Comparison of ENCODE assay signal across 31 cellular contexts in the genomic region with DNA sequence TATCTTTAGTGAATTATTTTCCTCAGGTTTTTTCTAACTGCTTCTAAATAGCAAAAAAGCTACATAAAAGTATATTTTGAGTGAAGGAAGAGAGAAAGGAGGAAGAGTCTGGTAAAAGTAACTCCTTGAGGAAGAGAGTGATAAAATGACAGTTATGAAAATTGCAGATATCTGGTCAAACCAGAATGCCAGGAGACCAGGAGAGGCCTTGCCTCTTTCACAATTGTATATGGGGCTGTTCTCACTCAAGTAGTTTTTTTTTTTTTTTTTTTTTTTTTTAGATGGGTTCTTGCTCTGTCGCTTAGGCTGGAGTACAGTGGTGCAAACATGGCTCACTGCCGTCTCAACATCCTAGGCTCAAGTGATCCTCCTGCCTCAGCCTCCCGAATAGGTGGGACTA.
"Had no signal": no experiment of that assay in that cellular context is flagged by ENCODE, and none has a peak within 500 bp of the region (broad histone marks: within the 10 kb centered on the region; RNA-seq: fewer than 3 reads in every experiment).

No MANE protein-coding gene starts in this region.

- H3K4me1 Mint-ChIP-seq: activated T-helper 17 cell treated with anti-CD3 and anti-CD28 coated beads, Interleukin-2, amount 50 U/mL, for 72 hours had no signal

- H3K27me3 ChIP-seq: cardiac muscle cell, colonic mucosa, dorsolateral prefrontal cortex, gastrocnemius medialis, hepatocyte, right lobe of liver, testis, transverse colon, uterus had no signal

- H3K27ac Mint-ChIP-seq: activated CD8-positive, alpha-beta T cell treated with anti-CD3 and anti-CD28 coated beads for 36 hours; activated naive CD4-positive, alpha-beta T cell treated with anti-CD3 and anti-CD28 coated beads, Interleukin-2, amount 50 U/mL, for 24 hours; activated T-helper 17 cell treated with anti-CD3 and anti-CD28 coated beads, Interleukin-2, amount 50 U/mL, for 72 hours; progenitor cell of endocrine pancreas; WTC11 had no signal

- H3K36me3 ChIP-seq: cardiac muscle cell, colonic mucosa, gastrocnemius medialis, neutrophil, right lobe of liver, transverse colon, uterus had no signal

- H3K79me2 ChIP-seq: hepatocyte had no signal

- H3K4me2 ChIP-seq: hepatocyte had no signal

- H3K27me3 Mint-ChIP-seq: activated naive CD4-positive, alpha-beta T cell treated with anti-CD3 and anti-CD28 coated beads, Interleukin-2, amount 50 U/mL, for 24 hours; brain had no signal

- H2AFZ ChIP-seq: hepatocyte had no signal

- H3K9me3 Mint-ChIP-seq: activated CD8-positive, alpha-beta T cell treated with anti-CD3 and anti-CD28 coated beads for 36 hours; activated naive CD4-positive, alpha-beta T cell treated with anti-CD3 and anti-CD28 coated beads, Interleukin-2, amount 50 U/mL, for 24 hours; activated T-cell treated with anti-CD3 and anti-CD28 coated beads, Interleukin-2, amount 50 U/mL, for 4 hours; activated T-helper 17 cell treated with anti-CD3 and anti-CD28 coated beads, Interleukin-2, amount 50 U/mL, for 72 hours; brain; nephron; WTC11 had no signal

- FAIRE-seq: TTC549 had no signal

- DNase-seq: activated CD4-positive, alpha-beta T cell treated with anti-CD3 and anti-CD28 coated beads for 1 hour; activated CD4-positive, alpha-beta T cell treated with anti-CD3 and anti-CD28 coated beads, Interleukin-2, amount 50 U/mL, for 1 hour; activated CD8-positive, alpha-beta T cell treated with anti-CD3 and anti-CD28 coated beads for 36 hours; activated T-cell treated with anti-CD3 and anti-CD28 coated beads, Interleukin-2, amount 50 U/mL, for 4 hours; anterior cingulate cortex; cerebellar nuclear complex; colonic mucosa; dorsolateral prefrontal cortex; effector memory CD4-positive, alpha-beta T cell; erythroblast; gastrocnemius medialis; islet precursor cell; left ventricle myocardium superior; right lobe of liver; stimulated activated CD4-positive, alpha-beta T cell treated with anti-CD3 and anti-CD28 coated beads, Interleukin-12 subunit alpha, Interleukin-12 subunit beta, amount 100 ng/mL, for 4 hours; stimulated activated CD4-positive, alpha-beta T cell treated with anti-CD3 and anti-CD28 coated beads, Interleukin-4, amount 100 ng/mL, for 1 hour; stimulated activated naive CD8-positive, alpha-beta T cell treated with anti-CD3 and anti-CD28 coated beads, Interleukin-15, Interleukin-2, amounts not matched to agents 100 U/mL and 50 U/mL, for 24 hours; T-helper 1 cell; testis; transverse colon; uterus had no signal

- ATAC-seq: activated CD8-positive, alpha-beta T cell treated with anti-CD3 and anti-CD28 coated beads for 36 hours; activated T-cell treated with anti-CD3 and anti-CD28 coated beads, Interleukin-2, amount 50 U/mL, for 4 hours; activated T-helper 17 cell treated with anti-CD3 and anti-CD28 coated beads, Interleukin-2, amount 50 U/mL, for 72 hours; gastrocnemius medialis; left ventricle myocardium superior; right lobe of liver; stimulated activated naive CD8-positive, alpha-beta T cell treated with anti-CD3 and anti-CD28 coated beads, Interleukin-15, Interleukin-2, amounts not matched to agents 100 U/mL and 50 U/mL, for 24 hours; WTC11 had no signal

- H3K4me1 ChIP-seq: colonic mucosa, right lobe of liver, testis, uterus had no signal

- H3K4me3 Mint-ChIP-seq: activated CD8-positive, alpha-beta T cell treated with anti-CD3 and anti-CD28 coated beads for 36 hours; activated naive CD4-positive, alpha-beta T cell treated with anti-CD3 and anti-CD28 coated beads, Interleukin-2, amount 50 U/mL, for 24 hours; activated T-cell treated with anti-CD3 and anti-CD28 coated beads, Interleukin-2, amount 50 U/mL, for 4 hours; activated T-helper 17 cell treated with anti-CD3 and anti-CD28 coated beads, Interleukin-2, amount 50 U/mL, for 72 hours; brain; nephron; WTC11 had no signal

- H3K36me3 Mint-ChIP-seq: activated naive CD4-positive, alpha-beta T cell treated with anti-CD3 and anti-CD28 coated beads, Interleukin-2, amount 50 U/mL, for 24 hours; brain; WTC11 had no signal

- H3K9me3 ChIP-seq: colonic mucosa, gastrocnemius medialis, neutrophil, right lobe of liver, testis, transverse colon, uterus had no signal

- H3K27ac ChIP-seq: cardiac muscle cell, colonic mucosa, hepatocyte, neutrophil, right lobe of liver, testis, uterus had no signal

- H3K4me3 ChIP-seq: cardiac muscle cell, colonic mucosa, dorsolateral prefrontal cortex, gastrocnemius medialis, hepatocyte, right lobe of liver, testis, transverse colon, uterus had no signal
